Comparison of ENCODE assay signal across 27 cellular contexts in genomic region chr5:37153661-37154060, GRCh38.
"Had no signal": no experiment of that assay in that cellular context is flagged by ENCODE, and none has a peak within 500 bp of the region (broad histone marks: within the 10 kb centered on the region; RNA-seq: fewer than 3 reads in every experiment).

No MANE protein-coding gene starts in this region.

- H3K27ac Mint-ChIP-seq: dendritic cell treated with granulocyte-macrophage colony-stimulating factor and Interleukin-4, amounts not matched to agents 40 ng/mL and 50 ng/mL, for 4 days; endodermal cell had no signal

- DNase-seq: colonic mucosa; cortex of kidney; dermis blood vessel endothelial cell; dorsolateral prefrontal cortex; effector CD4-positive, alpha-beta T cell; effector CD8-positive, alpha-beta T cell; effector memory CD4-positive, alpha-beta T cell; endodermal cell; erythroblast; esophagus squamous epithelium; foreskin fibroblast; foreskin keratinocyte; foreskin melanocyte; gastrocnemius medialis; glutamatergic neuron; heart left ventricle; heart right ventricle had no signal

- H3K9me3 ChIP-seq: colonic mucosa, esophagus muscularis mucosa, esophagus squamous epithelium, gastrocnemius medialis, gastroesophageal sphincter, heart left ventricle, heart right ventricle had no signal

- H3K36me3 ChIP-seq: colonic mucosa had no signal

- H3K27me3 ChIP-seq: colonic mucosa, dorsolateral prefrontal cortex, esophagus muscularis mucosa, esophagus squamous epithelium, foreskin keratinocyte, gastrocnemius medialis, gastroesophageal sphincter, heart left ventricle, heart right ventricle had no signal

- ATAC-seq: esophagus mucosa, foreskin keratinocyte, gastrocnemius medialis, gastroesophageal sphincter, heart left ventricle, heart right ventricle had no signal

- H3K4me1 ChIP-seq: colonic mucosa, esophagus muscularis mucosa, esophagus squamous epithelium, foreskin keratinocyte, gastrocnemius medialis, gastroesophageal sphincter had no signal

- H3K27ac ChIP-seq: colonic mucosa, coronary artery, dorsolateral prefrontal cortex, epithelial cell of prostate, esophagus muscularis mucosa, esophagus squamous epithelium, foreskin keratinocyte, gastrocnemius medialis, gastroesophageal sphincter, heart left ventricle, heart right ventricle had no signal

- H3K9me3 Mint-ChIP-seq: dendritic cell treated with granulocyte-macrophage colony-stimulating factor and Interleukin-4, amounts not matched to agents 40 ng/mL and 50 ng/mL, for 4 days; endodermal cell had no signal

- H3K4me1 Mint-ChIP-seq: endodermal cell had no signal

- H3K4me3 ChIP-seq: colonic mucosa, coronary artery, dorsolateral prefrontal cortex, esophagus muscularis mucosa, esophagus squamous epithelium, gastrocnemius medialis, gastroesophageal sphincter, heart left ventricle, heart right ventricle had no signal

- H3K27me3 Mint-ChIP-seq: dendritic cell treated with granulocyte-macrophage colony-stimulating factor and Interleukin-4, amounts not matched to agents 40 ng/mL and 50 ng/mL, for 4 days had no signal

- H3K4me3 Mint-ChIP-seq: dendritic cell treated with granulocyte-macrophage colony-stimulating factor and Interleukin-4, amounts not matched to agents 40 ng/mL and 50 ng/mL, for 4 days; endodermal cell had no signal

- FAIRE-seq: colon, endometrium, endothelial cell of umbilical vein, frontal cortex had no signal
